In genomic region chr9:86577420-86578333, GRCh38 we compare ENCODE assay signal across 20 cellular contexts.
"Had no signal": no experiment of that assay in that cellular context is flagged by ENCODE, and none has a peak within 500 bp of the region (broad histone marks: within the 10 kb centered on the region; RNA-seq: fewer than 3 reads in every experiment).

No MANE protein-coding gene starts in this region.

- H3K4me3 Mint-ChIP-seq: activated CD4-positive, alpha-beta T cell treated with anti-CD3 and anti-CD28 coated beads, Interleukin-2, amount 10 ng/mL, durations not matched to agents 7 days and 5 days; activated CD8-positive, alpha-beta T cell treated with anti-CD3 and anti-CD28 coated beads, Interleukin-2, amount 10 ng/mL, durations not matched to agents 7 days and 5 days; activated naive CD4-positive, alpha-beta T cell treated with anti-CD3 and anti-CD28 coated beads, Interleukin-2, amount 10 ng/mL, durations not matched to agents 7 days and 5 days; activated naive CD8-positive, alpha-beta T cell treated with anti-CD3 and anti-CD28 coated beads, Interleukin-2, amount 50 U/mL, for 24 hours; activated T-cell treated with anti-CD3 and anti-CD28 coated beads, Interleukin-2, amount 50 U/mL, for 4 hours; central memory CD8-positive, alpha-beta T cell; endodermal cell; immature natural killer cell; naive thymus-derived CD8-positive, alpha-beta T cell; stimulated activated naive CD8-positive, alpha-beta T cell treated with anti-CD3 and anti-CD28 coated beads, Interleukin-15, amount 100 ng/mL, for 72 hours had no signal

- H3K4me1 Mint-ChIP-seq: activated CD4-positive, alpha-beta T cell treated with anti-CD3 and anti-CD28 coated beads, Interleukin-2, amount 10 ng/mL, durations not matched to agents 7 days and 5 days; activated naive CD4-positive, alpha-beta T cell treated with anti-CD3 and anti-CD28 coated beads, Interleukin-2, amount 10 ng/mL, durations not matched to agents 7 days and 5 days; activated naive CD8-positive, alpha-beta T cell treated with anti-CD3 and anti-CD28 coated beads, Interleukin-2, amount 50 U/mL, for 24 hours; central memory CD8-positive, alpha-beta T cell; immature natural killer cell; naive thymus-derived CD8-positive, alpha-beta T cell; stimulated activated naive CD8-positive, alpha-beta T cell treated with anti-CD3 and anti-CD28 coated beads, Interleukin-15, amount 100 ng/mL, for 72 hours had no signal

- H3K4me1 ChIP-seq: colonic mucosa, transverse colon had no signal

- H3K27ac Mint-ChIP-seq: activated CD4-positive, alpha-beta T cell treated with anti-CD3 and anti-CD28 coated beads, Interleukin-2, amount 10 ng/mL, durations not matched to agents 7 days and 5 days; activated CD8-positive, alpha-beta T cell treated with anti-CD3 and anti-CD28 coated beads, Interleukin-2, amount 10 ng/mL, durations not matched to agents 7 days and 5 days; activated naive CD4-positive, alpha-beta T cell treated with anti-CD3 and anti-CD28 coated beads, Interleukin-2, amount 10 ng/mL, durations not matched to agents 7 days and 5 days; activated naive CD8-positive, alpha-beta T cell treated with anti-CD3 and anti-CD28 coated beads, Interleukin-2, amount 50 U/mL, for 24 hours; endodermal cell; immature natural killer cell; naive thymus-derived CD8-positive, alpha-beta T cell; stimulated activated naive CD8-positive, alpha-beta T cell treated with anti-CD3 and anti-CD28 coated beads, Interleukin-15, amount 100 ng/mL, for 72 hours had no signal

- H3K36me3 Mint-ChIP-seq: activated naive CD4-positive, alpha-beta T cell treated with anti-CD3 and anti-CD28 coated beads, Interleukin-2, amount 10 ng/mL, durations not matched to agents 7 days and 5 days; immature natural killer cell; naive thymus-derived CD8-positive, alpha-beta T cell had no signal

- H3K4me3 ChIP-seq: colonic mucosa, heart left ventricle, spleen, suprapubic skin, transverse colon had no signal

- H3K36me3 ChIP-seq: colonic mucosa, heart left ventricle, spleen, suprapubic skin, transverse colon had no signal

- H3K27me3 Mint-ChIP-seq: activated CD4-positive, alpha-beta T cell treated with anti-CD3 and anti-CD28 coated beads, Interleukin-2, amount 10 ng/mL, durations not matched to agents 7 days and 5 days; activated naive CD4-positive, alpha-beta T cell treated with anti-CD3 and anti-CD28 coated beads, Interleukin-2, amount 10 ng/mL, durations not matched to agents 7 days and 5 days had no signal

- H3K27me3 ChIP-seq: colonic mucosa, heart left ventricle, spleen, suprapubic skin, transverse colon had no signal

- H3K27ac ChIP-seq: colonic mucosa, suprapubic skin, transverse colon had no signal

- H3K9me3 ChIP-seq: colonic mucosa, heart left ventricle, spleen, suprapubic skin, transverse colon had no signal

- DNase-seq: activated CD4-positive, alpha-beta T cell treated with anti-CD3 and anti-CD28 coated beads, Interleukin-2, amount 10 ng/mL, durations not matched to agents 7 days and 5 days; activated CD8-positive, alpha-beta T cell treated with anti-CD3 and anti-CD28 coated beads, Interleukin-2, amount 10 ng/mL, durations not matched to agents 7 days and 5 days; activated naive CD4-positive, alpha-beta T cell treated with anti-CD3 and anti-CD28 coated beads, Interleukin-2, amount 10 ng/mL, durations not matched to agents 7 days and 5 days; activated naive CD8-positive, alpha-beta T cell treated with anti-CD3 and anti-CD28 coated beads, Interleukin-2, amount 50 U/mL, for 24 hours; activated T-cell treated with anti-CD3 and anti-CD28 coated beads, Interleukin-2, amount 50 U/mL, for 4 hours; anterior cingulate cortex; colonic mucosa; endodermal cell; foreskin melanocyte; heart left ventricle; immature natural killer cell; mesenchymal stem cell; naive thymus-derived CD8-positive, alpha-beta T cell; nucleus accumbens; spleen; stimulated activated naive CD8-positive, alpha-beta T cell treated with anti-CD3 and anti-CD28 coated beads, Interleukin-15, amount 100 ng/mL, for 72 hours; T1000; transverse colon had no signal

- H3K9me3 Mint-ChIP-seq: activated CD4-positive, alpha-beta T cell treated with anti-CD3 and anti-CD28 coated beads, Interleukin-2, amount 10 ng/mL, durations not matched to agents 7 days and 5 days; activated naive CD4-positive, alpha-beta T cell treated with anti-CD3 and anti-CD28 coated beads, Interleukin-2, amount 10 ng/mL, durations not matched to agents 7 days and 5 days; activated naive CD8-positive, alpha-beta T cell treated with anti-CD3 and anti-CD28 coated beads, Interleukin-2, amount 50 U/mL, for 24 hours; activated T-cell treated with anti-CD3 and anti-CD28 coated beads, Interleukin-2, amount 50 U/mL, for 4 hours; central memory CD8-positive, alpha-beta T cell; stimulated activated naive CD8-positive, alpha-beta T cell treated with anti-CD3 and anti-CD28 coated beads, Interleukin-15, amount 100 ng/mL, for 72 hours had no signal
